ENCODE assay signal across 11 cellular contexts in the genomic region with DNA sequence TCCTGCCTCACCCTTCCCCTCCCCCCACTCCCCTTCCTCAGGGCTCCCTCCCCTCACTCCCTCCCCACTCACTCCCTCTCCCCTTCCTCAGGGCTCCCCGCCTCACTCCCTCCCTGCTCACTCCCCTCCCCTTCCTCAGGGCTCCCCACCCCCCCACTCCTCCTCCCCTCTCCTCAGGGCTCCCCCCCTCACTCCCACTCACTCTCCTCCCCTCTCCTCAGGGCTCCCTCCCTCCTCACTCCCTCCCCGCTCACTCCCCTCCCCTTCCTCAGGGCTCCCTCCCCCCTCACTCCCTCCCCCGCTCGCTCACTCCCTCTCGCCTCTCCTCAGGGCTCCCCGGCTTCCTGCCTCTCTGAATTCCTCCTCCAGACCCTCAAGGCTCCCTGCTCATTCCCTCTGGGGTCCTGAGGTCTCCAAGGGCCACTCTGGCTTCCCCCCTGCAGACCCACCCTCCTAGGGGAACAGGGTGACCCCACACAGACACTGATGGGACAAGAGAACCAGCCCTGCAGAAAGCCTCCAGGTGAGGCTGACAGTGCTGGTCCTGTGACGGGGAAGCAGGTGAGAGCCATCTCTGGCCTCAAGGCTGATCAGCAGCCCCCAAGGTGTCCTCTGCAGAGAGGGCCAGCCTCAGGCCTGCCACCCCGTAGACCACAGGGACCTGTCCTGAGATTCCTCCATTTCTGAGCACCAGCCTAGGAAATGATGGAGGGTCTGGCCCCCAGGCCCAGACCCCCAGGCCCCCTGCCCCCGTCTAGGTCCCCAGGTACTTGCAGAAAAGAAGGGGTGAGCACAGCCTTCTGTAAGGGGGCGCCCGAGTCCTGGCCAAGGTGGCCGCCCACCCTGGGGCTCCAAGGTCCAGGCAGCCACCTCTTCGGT. TPM values are rescaled to one million over a fixed set of nuclear protein-coding genes. Genes with fewer than 3 reads are reported as not detected.
DNase-seq lines count a peak whose midpoint lies in the region; ATAC-seq, FAIRE-seq and TF ChIP-seq lines count a peak whose summit lies in the region.
"Had no signal": no experiment of that assay in that cellular context is flagged by ENCODE, and none has a peak within 500 bp of the region (broad histone marks: within the 10 kb centered on the region; RNA-seq: fewer than 3 reads in every experiment).

No MANE protein-coding gene starts in this region.

- no peaks in the 10 kb centered on the region for H3K79me2 ChIP-seq in HepG2 (ENCODE audit: insufficient read depth, low read length)

- peak overlapping the region; percentile 75 for H3K4me3 Mint-ChIP-seq in activated naive CD8-positive, alpha-beta T cell treated with anti-CD3 and anti-CD28 coated beads, Interleukin-2, amount 10 ng/mL, durations not matched to agents 7 days and 5 days
- peak overlapping the region; percentile 40 for H3K4me3 Mint-ChIP-seq in stimulated activated effector memory CD8-positive, alpha-beta T cell treated with anti-CD3 and anti-CD28 coated beads, Interleukin-12 subunit alpha, Interleukin-12 subunit beta, amount 100 ng/mL, for 72 hours

- CTCF ChIA-PET in HepG2 (lab: Yijun Ruan, JAX; ENCODE audit: low intra/inter-chr PET ratio, low total read pairs) = interaction anchor here (1.1 to 1.2 kb wide), 2 partner anchors 9 to 57 kb away, joined by 4 read pairs; no protein-coding TSS in a partner anchor

- H3K9me3 Mint-ChIP-seq in activated naive CD8-positive, alpha-beta T cell treated with anti-CD3 and anti-CD28 coated beads, Interleukin-2, amount 10 ng/mL, durations not matched to agents 7 days and 5 days = peaks cover 1% of the 10 kb centered on the region
- no peaks in the 10 kb centered on the region for H3K9me3 Mint-ChIP-seq in stimulated activated effector memory CD8-positive, alpha-beta T cell treated with anti-CD3 and anti-CD28 coated beads, Interleukin-12 subunit alpha, Interleukin-12 subunit beta, amount 100 ng/mL, for 72 hours

- H4K20me1 ChIP-seq in HepG2 (ENCODE audit: insufficient read depth, low read length) = no peaks in the 10 kb centered on the region

- H3K36me3 Mint-ChIP-seq in activated naive CD8-positive, alpha-beta T cell treated with anti-CD3 and anti-CD28 coated beads, Interleukin-2, amount 10 ng/mL, durations not matched to agents 7 days and 5 days = no peaks in the 10 kb centered on the region
- no peaks in the 10 kb centered on the region for H3K36me3 Mint-ChIP-seq in stimulated activated effector memory CD8-positive, alpha-beta T cell treated with anti-CD3 and anti-CD28 coated beads, Interleukin-12 subunit alpha, Interleukin-12 subunit beta, amount 100 ng/mL, for 72 hours

- H3K4me3 ChIP-seq in HepG2 (replicated peaks in 1 of 3; ENCODE audit: insufficient read depth in 1 of 3, low read depth in 2 of 3, low read length in 3 of 3) (peak overlapping the region in 1 of 3 experiments; percentile 28; a peak in 1 of 6 replicates), right lobe of liver (no peak overlapping the region)
- H3K4me3 ChIP-seq: ovary had no signal

- peak overlapping the region; percentile 97 for H3K27ac Mint-ChIP-seq in activated naive CD8-positive, alpha-beta T cell treated with anti-CD3 and anti-CD28 coated beads, Interleukin-2, amount 10 ng/mL, durations not matched to agents 7 days and 5 days
- H3K27ac Mint-ChIP-seq in stimulated activated effector memory CD8-positive, alpha-beta T cell treated with anti-CD3 and anti-CD28 coated beads, Interleukin-12 subunit alpha, Interleukin-12 subunit beta, amount 100 ng/mL, for 72 hours = peak overlapping the region; percentile 92

- no peaks in the 10 kb centered on the region for H3K36me3 ChIP-seq in HepG2 (replicated peaks in 1 of 2; ENCODE audit: control insufficient read depth in 1 of 2, insufficient read depth in 2 of 2, low read length in 2 of 2)
- H3K36me3 ChIP-seq in right lobe of liver = no peaks in the 10 kb centered on the region
- H3K36me3 ChIP-seq: ovary had no signal

- H3K27me3 Mint-ChIP-seq in activated naive CD8-positive, alpha-beta T cell treated with anti-CD3 and anti-CD28 coated beads, Interleukin-2, amount 10 ng/mL, durations not matched to agents 7 days and 5 days = no peaks in the 10 kb centered on the region

- ATAC-seq in HepG2 = no peak
- ATAC-seq in right lobe of liver = no peak
- no peak for ATAC-seq in activated naive CD8-positive, alpha-beta T cell treated with anti-CD3 and anti-CD28 coated beads, Interleukin-2, amount 10 ng/mL, durations not matched to agents 7 days and 5 days (ENCODE audit: low read depth)
- no peak for ATAC-seq in stimulated activated effector memory CD8-positive, alpha-beta T cell treated with anti-CD3 and anti-CD28 coated beads, Interleukin-12 subunit alpha, Interleukin-12 subunit beta, amount 100 ng/mL, for 72 hours

- no peak for TF ChIP-seq CTCF in HepG2 (CRISPR knock-in tag; IDR thresholded peaks at IDR 0.05)
- no peak for TF ChIP-seq CTCF in right lobe of liver (IDR thresholded peaks at IDR 0.05)

- peak overlapping the region; percentile 41 for H3K4me2 ChIP-seq in HepG2 (ENCODE audit: low read depth, low read length)

- intact Hi-C loops in HepG2 (cut with micrococcal nuclease; ENCODE audit: unreplicated experiment) = no loop called here
- intact Hi-C loops in right lobe of liver (cut with DNase I) = no loop called here

- FAIRE-seq in HepG2 (lab: Jason Lieb, UNC) = no peak
- no peak for FAIRE-seq in H54 (lab: Jason Lieb, UNC)

- no peaks in the 10 kb centered on the region; a peak in 3 of 5 replicates for H3K27me3 ChIP-seq in HepG2 (ENCODE audit: control insufficient read depth in 1 of 2, insufficient read depth in 2 of 2, low read length in 2 of 2)
- H3K27me3 ChIP-seq in right lobe of liver = no peaks in the 10 kb centered on the region
- H3K27me3 ChIP-seq: ovary had no signal

- in situ Hi-C loops in HepG2 (cut with HindIII; ENCODE audit: extremely low pct_ligation_motif_present, low pct_unique_long_range_greater_than_20kb) = no loop called here

- H3K9ac ChIP-seq in HepG2 (ENCODE audit: insufficient read depth, low read depth, low read length) = no peak overlapping the region

- peaks cover 24% of the 10 kb centered on the region for H3K4me1 Mint-ChIP-seq in activated naive CD8-positive, alpha-beta T cell treated with anti-CD3 and anti-CD28 coated beads, Interleukin-2, amount 10 ng/mL, durations not matched to agents 7 days and 5 days
- H3K4me1 Mint-ChIP-seq in stimulated activated effector memory CD8-positive, alpha-beta T cell treated with anti-CD3 and anti-CD28 coated beads, Interleukin-12 subunit alpha, Interleukin-12 subunit beta, amount 100 ng/mL, for 72 hours = peaks cover 44% of the 10 kb centered on the region

- no TSS peak for BruUV-seq in HepG2 (replicated peaks; lab: Mats Ljungman, UMichigan)

- TF ChIP-seq POLR2A in HepG2 (IDR thresholded peaks at IDR 0.05; ENCODE audit: insufficient read depth in 1 of 2, low read depth in 2 of 2, low read length in 2 of 2) = no peak
- no peak for TF ChIP-seq POLR2A in right lobe of liver (IDR thresholded peaks at IDR 0.05)
- no peak for TF ChIP-seq POLR2A in H54 (IDR thresholded peaks at IDR 0.05; ENCODE audit: low read depth, low read length)

- POLR2A ChIA-PET in HepG2 (lab: Yijun Ruan, JAX) = no interaction called here
- POLR2A ChIA-PET in activated naive CD8-positive, alpha-beta T cell treated with anti-CD3 and anti-CD28 coated beads, Interleukin-2, amount 10 ng/mL, durations not matched to agents 7 days and 5 days (lab: Charles Lee) = interaction anchor here (0.8 to 1.1 kb wide), 6 partner anchors 10 to 53 kb away, joined by 3 to 4 read pairs (median 3); a partner anchor contains a TSS

- DNase-seq in HepG2 (ENCODE audit: low spot score) (no peak), right lobe of liver (no peak), NOMO-1 treated with DMSO at 0.1 percent for 48 hours (lab: John Stamatoyannopoulos, UW; ENCODE audit: unreplicated experiment) (peak; percentile 67), H54 (ENCODE audit: insufficient read length, low spot score) (no peak), midbrain (lab: John Stamatoyannopoulos, UW) (no peak), GM19240 (ENCODE audit: insufficient read length, low spot score) (no peak)
- DNase-seq in activated naive CD8-positive, alpha-beta T cell treated with anti-CD3 and anti-CD28 coated beads, Interleukin-2, amount 10 ng/mL, durations not matched to agents 7 days and 5 days = no peak
- no peak for DNase-seq in stimulated activated effector memory CD8-positive, alpha-beta T cell treated with anti-CD3 and anti-CD28 coated beads, Interleukin-12 subunit alpha, Interleukin-12 subunit beta, amount 100 ng/mL, for 72 hours (ENCODE audit: low spot score in 2 of 2)
- DNase-seq: Calu3, cerebellar nuclear complex had no signal

- 14% methylated on average over 7 of the region's 13 CpGs for WGBS in HepG2 (ENCODE audit: low lambda C conversion rate)
- 77% methylated on average over 6 of the region's 13 CpGs for WGBS in right lobe of liver (ENCODE audit: insufficient coverage, low coverage, low lambda C conversion rate, missing lambda C conversion rate)

- H3K4me1 ChIP-seq in HepG2 (ENCODE audit: insufficient read depth, low read length) (peaks cover 43% of the 10 kb centered on the region), right lobe of liver (peaks cover 0 to 6% (median 0%) of the 10 kb centered on the region in 4 donors)

- no peak overlapping the region for H3K27ac ChIP-seq in HepG2 (ENCODE audit: extremely low read length, insufficient read depth, low read length)
- no peak overlapping the region for H3K27ac ChIP-seq in right lobe of liver
- H3K27ac ChIP-seq: ovary had no signal

- TF ChIP-seq EP300 in HepG2 (IDR thresholded peaks at IDR 0.05; ENCODE audit: low read depth in 2 of 2, low read length in 2 of 2) (no peak), HepG2 (CRISPR knock-in tag; IDR thresholded peaks at IDR 0.05; ENCODE audit: borderline replicate concordance) (no peak)

- no peak overlapping the region for H2AFZ ChIP-seq in HepG2 (ENCODE audit: low read length)

- no peaks in the 10 kb centered on the region for H3K9me3 ChIP-seq in HepG2 (ENCODE audit: low read length)
- H3K9me3 ChIP-seq in right lobe of liver = no peaks in the 10 kb centered on the region
- H3K9me3 ChIP-seq: ovary had no signal

- no peak for TF ChIP-seq RAD21 in HepG2 (CRISPR knock-in tag; IDR thresholded peaks at IDR 0.05)

RNA-seq across cellular contexts. Expression of a gene that starts 47.2 kb away (rescaled TPM):
- total RNA-seq in HepG2 (2016; rRNA removed; fragmentation: Illumina TruSeq; extraction: Trizol) (3.5 and 4.7 TPM in 2 replicates), right lobe of liver (10 to 100 TPM in 1 of 6 experiments, 1 to 10 TPM in 5; 3.0 to 12.2 (median 5.1) TPM)
- 1.3 and 1.8 TPM in 2 replicates for total RNA-seq in HepG2 (2016; cell fraction: cytosol; rRNA removed; fragmentation: Illumina TruSeq; extraction: Trizol; ENCODE audit: low read depth)
- total RNA-seq in HepG2 (2016; cell fraction: insoluble cytoplasmic fraction; rRNA removed; fragmentation: Illumina TruSeq; extraction: Trizol) = 3.2 and 5.1 TPM in 2 replicates
- total RNA-seq in HepG2 (2016; cell fraction: membrane; rRNA removed; fragmentation: Illumina TruSeq; extraction: Trizol) = 3.2 and 3.7 TPM in 2 replicates
- total RNA-seq in HepG2 (2016; cell fraction: nucleus; rRNA removed; fragmentation: Illumina TruSeq; extraction: Trizol) = 2.9 and 3.1 TPM in 2 replicates
- polyA plus RNA-seq in HepG2 (2011; rRNA removed) = 2.3 and 3.7 TPM in 2 replicates
- polyA plus RNA-seq in HepG2 (2011; cell fraction: cytosol; rRNA removed) = 3.1 and 4.4 TPM in 2 replicates
- polyA plus RNA-seq in HepG2 (2011; cell fraction: nucleus; rRNA removed) = 12.7 and 14.5 TPM in 2 replicates
- polyA plus RNA-seq in HepG2 (2012) = 2.3 and 4.1 TPM in 2 replicates
- 1.2 and 1.3 TPM in 2 replicates for polyA plus RNA-seq in HepG2 (2016; cell fraction: cytosol; fragmentation: Illumina TruSeq; extraction: Trizol; ENCODE audit: low read depth)
- polyA plus RNA-seq in HepG2 (2016; cell fraction: insoluble cytoplasmic fraction; fragmentation: Illumina TruSeq; extraction: Trizol; ENCODE audit: low read depth) = 2.8 and 3.2 TPM in 2 replicates
- 2.2 and 2.3 TPM in 2 replicates for polyA plus RNA-seq in HepG2 (2016; cell fraction: membrane; fragmentation: Illumina TruSeq; extraction: Trizol; ENCODE audit: low read depth)
- 5.4 and 5.6 TPM in 2 replicates for polyA plus RNA-seq in HepG2 (2016; cell fraction: nucleus; fragmentation: Illumina TruSeq; extraction: Trizol; ENCODE audit: insufficient read depth, low read depth)
- 3.9 and 6.3 TPM in 2 replicates for polyA minus RNA-seq in HepG2 (2011; rRNA and poly(A)+ RNA removed; ENCODE audit: low replicate concordance)
- polyA minus RNA-seq in HepG2 (2011; cell fraction: cytosol; rRNA and poly(A)+ RNA removed) = 4.8 and 5.9 TPM in 2 replicates
- 2.7 and 3.5 TPM in 2 replicates for polyA minus RNA-seq in HepG2 (2011; cell fraction: nucleus; rRNA and poly(A)+ RNA removed)
- total RNA-seq in activated naive CD8-positive, alpha-beta T cell treated with anti-CD3 and anti-CD28 coated beads, Interleukin-2, amount 10 ng/mL, durations not matched to agents 7 days and 5 days = 10 to 100 TPM; 16.6 to 17.1 TPM
